In genomic region chr3:48609088-48610005, GRCh38 we compare ENCODE assay signal across 8 cellular contexts. TPM values are rescaled to one million over a fixed set of nuclear protein-coding genes. Genes with fewer than 3 reads are reported as not detected.
DNase-seq lines count a peak whose midpoint lies in the region; ATAC-seq and TF ChIP-seq lines count a peak whose summit lies in the region.

Gene UQCRC1, minus strand, starts transcription at chr3:48609646. Its CDS starts 26 bp downstream, at chr3:48609620.

- TF ChIP-seq CTCF in WTC11 (IDR thresholded peaks at IDR 0.05) (peak; percentile 39; the same call in 1 of the 2 replicates), cardiac fibroblast (IDR thresholded peaks at IDR 0.05; ENCODE audit: low read depth, low read length) (peak; percentile 86)

- ATAC-seq in GM18873 (IDR thresholded peaks at IDR 0.05; ENCODE audit: low FRiP score, unreplicated experiment) (peak; percentile 94), HG03139 (IDR thresholded peaks at IDR 0.05; ENCODE audit: unreplicated experiment) (peak; percentile 91), WTC11 (peak; percentile 99)

- H3K4me3 ChIP-seq in cardiac fibroblast (replicated peaks in 1 of 2; ENCODE audit: low read depth in 2 of 2, low read length in 2 of 2) = peak within 1 kb of the TSS; percentile 98

- DNase-seq in AG08396 (ENCODE audit: low spot score) (peak; percentile 98), NCI-H2227 treated with DMSO at 0.1 percent for 48 hours (lab: John Stamatoyannopoulos, UW) (peak; percentile 88), WTC11 (ENCODE audit: low spot score) (peak; percentile 95), cardiac fibroblast (ENCODE audit: low read depth in 2 of 2) (peak; percentile 94 to 95), iPS-NIHi7 (ENCODE audit: extremely low spot score) (peak; percentile 98), smooth muscle cell of the brain vasculature (ENCODE audit: low read depth, low spot score) (peak; percentile 79)

- H3K36me3 Mint-ChIP-seq in WTC11 = peaks cover 36% of the 10 kb centered on the region

- CTCF ChIA-PET in WTC11 (lab: Charles Lee) = interaction anchor here (0.6 to 3.1 kb wide), 13 partner anchors 15 to 245 kb away, joined by 3 to 33 read pairs (median 3); partner anchors contain the start of genes CELSR3 and SLC26A6

- no peaks in the 10 kb centered on the region for H3K9me3 Mint-ChIP-seq in WTC11

- no peaks in the 10 kb centered on the region for H3K27me3 Mint-ChIP-seq in WTC11 (ENCODE audit: low read depth)

- H3K4me3 Mint-ChIP-seq in WTC11 = peak within 1 kb of the TSS; percentile 95

- POLR2A ChIA-PET in WTC11 (lab: Charles Lee) = interaction anchor here (0.6 to 2.2 kb wide), 5 partner anchors 13 to 133 kb away, joined by 3 to 11 read pairs (median 5); partner anchors contain the start of genes CELSR3 and SLC26A6

- H3K4me1 Mint-ChIP-seq in WTC11 = peaks cover 11% of the 10 kb centered on the region

- peak within 1 kb of the TSS; percentile 94 for H3K27ac Mint-ChIP-seq in WTC11

TF ChIP-seq in WTC11, 78 proteins besides CTCF, POLR2A, EP300 and RAD21 (continues in another document):
- TF ChIP-seq ATF1 (CRISPR knock-in tag; IDR thresholded peaks at IDR 0.05) (0 out of 2 replicates have a peak, but pooled peaks have one; percentile 68), ZNF512 (CRISPR knock-in tag; IDR thresholded peaks at IDR 0.05; ENCODE audit: borderline replicate concordance) (no peak), MYBL2 (CRISPR knock-in tag; IDR thresholded peaks at IDR 0.05) (no peak), JUN (CRISPR knock-in tag; IDR thresholded peaks at IDR 0.05) (0 out of 2 replicates have a peak, but pooled peaks have one; percentile 19), TEAD1 (CRISPR knock-in tag; IDR thresholded peaks at IDR 0.05) (peak; percentile 93), ZNF317 (CRISPR knock-in tag; IDR thresholded peaks at IDR 0.05; ENCODE audit: borderline replicate concordance, low read depth) (peak; percentile 62; the same call in 1 of the 2 replicates), IRF2 (CRISPR knock-in tag; IDR thresholded peaks at IDR 0.05; ENCODE audit: borderline replicate concordance, low read depth) (no peak), MAX (CRISPR knock-in tag; IDR thresholded peaks at IDR 0.05) (peak; percentile 77), TCF7 (CRISPR knock-in tag; IDR thresholded peaks at IDR 0.05; ENCODE audit: low read depth) (peak; percentile 77; the same call in 1 of the 2 replicates), USF2 (CRISPR knock-in tag; IDR thresholded peaks at IDR 0.05) (peak; percentile 2; the same call in 1 of the 2 replicates), ZNF416 (CRISPR knock-in tag; IDR thresholded peaks at IDR 0.05) (no peak), TEAD4 (CRISPR knock-in tag; IDR thresholded peaks at IDR 0.05) (no peak; the same call in 1 of the 2 replicates), ZNF423 (CRISPR knock-in tag; IDR thresholded peaks at IDR 0.05) (no peak), FOXK1 (CRISPR knock-in tag; IDR thresholded peaks at IDR 0.05) (peak; percentile 94), CREM (CRISPR knock-in tag; IDR thresholded peaks at IDR 0.05) (peak; percentile 84; the same call in 1 of the 2 replicates), ZSCAN18 (CRISPR knock-in tag; IDR thresholded peaks at IDR 0.05) (no peak), TP53 (CRISPR knock-in tag; IDR thresholded peaks at IDR 0.05) (peak; percentile 79), NR1H2 (CRISPR knock-in tag; IDR thresholded peaks at IDR 0.05) (no peak)
- TF ChIP-seq, protein P1, sequence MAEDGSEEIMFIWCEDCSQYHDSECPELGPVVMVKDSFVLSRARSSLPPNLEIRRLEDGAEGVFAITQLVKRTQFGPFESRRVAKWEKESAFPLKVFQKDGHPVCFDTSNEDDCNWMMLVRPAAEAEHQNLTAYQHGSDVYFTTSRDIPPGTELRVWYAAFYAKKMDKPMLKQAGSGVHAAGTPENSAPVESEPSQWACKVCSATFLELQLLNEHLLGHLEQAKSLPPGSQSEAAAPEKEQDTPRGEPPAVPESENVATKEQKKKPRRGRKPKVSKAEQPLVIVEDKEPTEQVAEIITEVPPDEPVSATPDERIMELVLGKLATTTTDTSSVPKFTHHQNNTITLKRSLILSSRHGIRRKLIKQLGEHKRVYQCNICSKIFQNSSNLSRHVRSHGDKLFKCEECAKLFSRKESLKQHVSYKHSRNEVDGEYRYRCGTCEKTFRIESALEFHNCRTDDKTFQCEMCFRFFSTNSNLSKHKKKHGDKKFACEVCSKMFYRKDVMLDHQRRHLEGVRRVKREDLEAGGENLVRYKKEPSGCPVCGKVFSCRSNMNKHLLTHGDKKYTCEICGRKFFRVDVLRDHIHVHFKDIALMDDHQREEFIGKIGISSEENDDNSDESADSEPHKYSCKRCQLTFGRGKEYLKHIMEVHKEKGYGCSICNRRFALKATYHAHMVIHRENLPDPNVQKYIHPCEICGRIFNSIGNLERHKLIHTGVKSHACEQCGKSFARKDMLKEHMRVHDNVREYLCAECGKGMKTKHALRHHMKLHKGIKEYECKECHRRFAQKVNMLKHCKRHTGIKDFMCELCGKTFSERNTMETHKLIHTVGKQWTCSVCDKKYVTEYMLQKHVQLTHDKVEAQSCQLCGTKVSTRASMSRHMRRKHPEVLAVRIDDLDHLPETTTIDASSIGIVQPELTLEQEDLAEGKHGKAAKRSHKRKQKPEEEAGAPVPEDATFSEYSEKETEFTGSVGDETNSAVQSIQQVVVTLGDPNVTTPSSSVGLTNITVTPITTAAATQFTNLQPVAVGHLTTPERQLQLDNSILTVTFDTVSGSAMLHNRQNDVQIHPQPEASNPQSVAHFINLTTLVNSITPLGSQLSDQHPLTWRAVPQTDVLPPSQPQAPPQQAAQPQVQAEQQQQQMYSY (CRISPR knock-in tag; IDR thresholded peaks at IDR 0.05) = no peak; the same call in none of the 2 replicates
- TF ChIP-seq, protein P2, sequence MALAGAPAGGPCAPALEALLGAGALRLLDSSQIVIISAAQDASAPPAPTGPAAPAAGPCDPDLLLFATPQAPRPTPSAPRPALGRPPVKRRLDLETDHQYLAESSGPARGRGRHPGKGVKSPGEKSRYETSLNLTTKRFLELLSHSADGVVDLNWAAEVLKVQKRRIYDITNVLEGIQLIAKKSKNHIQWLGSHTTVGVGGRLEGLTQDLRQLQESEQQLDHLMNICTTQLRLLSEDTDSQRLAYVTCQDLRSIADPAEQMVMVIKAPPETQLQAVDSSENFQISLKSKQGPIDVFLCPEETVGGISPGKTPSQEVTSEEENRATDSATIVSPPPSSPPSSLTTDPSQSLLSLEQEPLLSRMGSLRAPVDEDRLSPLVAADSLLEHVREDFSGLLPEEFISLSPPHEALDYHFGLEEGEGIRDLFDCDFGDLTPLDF (CRISPR knock-in tag; IDR thresholded peaks at IDR 0.05) = 0 out of 2 replicates have a peak, but pooled peaks have one; percentile 49
- TF ChIP-seq, protein P3, sequence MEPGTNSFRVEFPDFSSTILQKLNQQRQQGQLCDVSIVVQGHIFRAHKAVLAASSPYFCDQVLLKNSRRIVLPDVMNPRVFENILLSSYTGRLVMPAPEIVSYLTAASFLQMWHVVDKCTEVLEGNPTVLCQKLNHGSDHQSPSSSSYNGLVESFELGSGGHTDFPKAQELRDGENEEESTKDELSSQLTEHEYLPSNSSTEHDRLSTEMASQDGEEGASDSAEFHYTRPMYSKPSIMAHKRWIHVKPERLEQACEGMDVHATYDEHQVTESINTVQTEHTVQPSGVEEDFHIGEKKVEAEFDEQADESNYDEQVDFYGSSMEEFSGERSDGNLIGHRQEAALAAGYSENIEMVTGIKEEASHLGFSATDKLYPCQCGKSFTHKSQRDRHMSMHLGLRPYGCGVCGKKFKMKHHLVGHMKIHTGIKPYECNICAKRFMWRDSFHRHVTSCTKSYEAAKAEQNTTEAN (CRISPR knock-in tag; IDR thresholded peaks at IDR 0.05) = peak; percentile 67

RNA-seq across cellular contexts. Expression of gene UQCRC1, which starts in this region (rescaled TPM):
- total RNA-seq in WTC11 (2021) = 313 to 326 TPM (median 323 TPM) in 3 replicates

Comparison
In these comparisons a context has a peak if more than half of its experiments do, and no peak if none do; other contexts are left out.
1. Peak in every context shown above with its lines: DNase-seq, ATAC-seq and H3K4me3 ChIP-seq.